ENCODE assay signal across 1 cellular context in genomic region chrX:119698835-119699234, GRCh38.
TF ChIP-seq lines count a peak whose summit lies in the region.

No MANE protein-coding gene starts in this region.

TF ChIP-seq in GM12878, 131 proteins besides CTCF, POLR2A, EP300 and RAD21 (continued from another document):
- TF ChIP-seq REST (IDR thresholded peaks at IDR 0.05; ENCODE audit: low read depth, low read length) (no peak), HCFC1 (IDR thresholded peaks at IDR 0.05; ENCODE audit: low read length) (no peak), MTA3 (IDR thresholded peaks at IDR 0.05; ENCODE audit: borderline replicate concordance, low read length) (no peak), YY1 (IDR thresholded peaks at IDR 0.05; ENCODE audit: low read depth, low read length) (no peak), NFIC (IDR thresholded peaks at IDR 0.05; ENCODE audit: low read depth, low read length) (no peak), RBBP5 (conservative IDR thresholded peaks at IDR 0.05) (no peak), IKZF2 (IDR thresholded peaks at IDR 0.05) (0 out of 4 replicates have a peak, but pooled peaks of 1 of the 2 experiments have one; percentile 10), SMC3 (IDR thresholded peaks at IDR 0.05; ENCODE audit: borderline replicate concordance, low read length) (peak; percentile 47; the same call in 1 of the 2 replicates), POLR2AphosphoS2 (IDR thresholded peaks at IDR 0.05; ENCODE audit: low read depth, low read length) (no peak), RUNX3 (IDR thresholded peaks at IDR 0.05; ENCODE audit: low read length) (peak; percentile 56; the same call in 1 of the 2 replicates), DPF2 (IDR thresholded peaks at IDR 0.05) (no peak), STAT3 (IDR thresholded peaks at IDR 0.05; ENCODE audit: low read depth, low read length) (no peak), MLLT1 (IDR thresholded peaks at IDR 0.05) (no peak), STAT1 (conservative IDR thresholded peaks at IDR 0.05) (no peak)
- TF ChIP-seq, protein P1, sequence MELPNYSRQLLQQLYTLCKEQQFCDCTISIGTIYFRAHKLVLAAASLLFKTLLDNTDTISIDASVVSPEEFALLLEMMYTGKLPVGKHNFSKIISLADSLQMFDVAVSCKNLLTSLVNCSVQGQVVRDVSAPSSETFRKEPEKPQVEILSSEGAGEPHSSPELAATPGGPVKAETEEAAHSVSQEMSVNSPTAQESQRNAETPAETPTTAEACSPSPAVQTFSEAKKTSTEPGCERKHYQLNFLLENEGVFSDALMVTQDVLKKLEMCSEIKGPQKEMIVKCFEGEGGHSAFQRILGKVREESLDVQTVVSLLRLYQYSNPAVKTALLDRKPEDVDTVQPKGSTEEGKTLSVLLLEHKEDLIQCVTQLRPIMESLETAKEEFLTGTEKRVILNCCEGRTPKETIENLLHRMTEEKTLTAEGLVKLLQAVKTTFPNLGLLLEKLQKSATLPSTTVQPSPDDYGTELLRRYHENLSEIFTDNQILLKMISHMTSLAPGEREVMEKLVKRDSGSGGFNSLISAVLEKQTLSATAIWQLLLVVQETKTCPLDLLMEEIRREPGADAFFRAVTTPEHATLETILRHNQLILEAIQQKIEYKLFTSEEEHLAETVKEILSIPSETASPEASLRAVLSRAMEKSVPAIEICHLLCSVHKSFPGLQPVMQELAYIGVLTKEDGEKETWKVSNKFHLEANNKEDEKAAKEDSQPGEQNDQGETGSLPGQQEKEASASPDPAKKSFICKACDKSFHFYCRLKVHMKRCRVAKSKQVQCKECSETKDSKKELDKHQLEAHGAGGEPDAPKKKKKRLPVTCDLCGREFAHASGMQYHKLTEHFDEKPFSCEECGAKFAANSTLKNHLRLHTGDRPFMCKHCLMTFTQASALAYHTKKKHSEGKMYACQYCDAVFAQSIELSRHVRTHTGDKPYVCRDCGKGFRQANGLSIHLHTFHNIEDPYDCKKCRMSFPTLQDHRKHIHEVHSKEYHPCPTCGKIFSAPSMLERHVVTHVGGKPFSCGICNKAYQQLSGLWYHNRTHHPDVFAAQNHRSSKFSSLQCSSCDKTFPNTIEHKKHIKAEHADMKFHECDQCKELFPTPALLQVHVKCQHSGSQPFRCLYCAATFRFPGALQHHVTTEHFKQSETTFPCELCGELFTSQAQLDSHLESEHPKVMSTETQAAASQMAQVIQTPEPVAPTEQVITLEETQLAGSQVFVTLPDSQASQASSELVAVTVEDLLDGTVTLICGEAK (IDR thresholded peaks at IDR 0.05; ENCODE audit: borderline replicate concordance), result no peak
